ENCODE assay signal across 1 cellular context in the genomic region with DNA sequence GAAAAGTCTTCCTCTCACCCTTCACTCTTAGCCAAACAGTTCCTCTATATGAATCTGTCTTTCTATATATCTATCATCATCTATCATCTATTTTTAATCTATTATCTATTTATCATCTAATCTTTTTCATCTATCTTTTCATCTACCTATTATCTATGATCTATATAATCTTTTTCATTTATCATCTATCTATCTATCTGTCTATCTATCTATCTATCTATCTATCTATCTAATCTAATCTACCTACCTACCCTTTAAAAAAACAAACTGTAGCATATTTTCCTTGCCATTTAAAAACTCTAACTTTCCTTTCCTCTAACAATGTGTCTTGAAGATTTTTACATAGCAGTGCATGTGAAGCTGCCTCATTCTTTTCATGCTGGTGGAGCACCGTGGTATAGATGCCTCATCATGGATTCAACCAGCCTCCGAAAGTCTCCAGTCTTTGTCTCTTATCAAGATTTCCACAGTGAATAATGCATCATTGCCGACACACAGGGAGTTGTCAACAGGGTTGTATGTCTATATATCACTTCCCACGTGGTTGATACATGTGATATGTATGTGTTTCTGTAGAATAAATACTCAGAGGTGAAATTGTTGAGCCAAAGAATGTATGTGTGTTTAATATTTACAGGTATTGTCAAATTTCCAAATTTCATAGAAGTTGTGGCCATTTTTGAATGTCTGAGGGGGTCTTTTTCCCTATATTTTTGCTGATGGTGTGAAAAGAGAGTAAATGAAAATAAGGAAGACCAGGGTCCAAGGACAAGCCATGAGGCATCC.
A peak's percentile ranks its signal among the peaks of the same experiment; 100 is the strongest.
TF ChIP-seq lines count a peak whose summit lies in the region.

No MANE protein-coding gene starts in this region.

TF ChIP-seq in HepG2, 621 proteins besides CTCF, POLR2A, EP300 and RAD21:
- TF ChIP-seq MAFK (conservative IDR thresholded peaks at IDR 0.05 in 1 of 2, IDR thresholded peaks at IDR 0.05 in 1 of 2; ENCODE audit: low read length in 2 of 2), result peak; percentile 40 to 63; a peak in 3 of 4 replicates
- TF ChIP-seq ZNF550 (CRISPR knock-in tag; IDR thresholded peaks at IDR 0.05; ENCODE audit: borderline replicate concordance), result no peak
- TF ChIP-seq, protein P1, sequence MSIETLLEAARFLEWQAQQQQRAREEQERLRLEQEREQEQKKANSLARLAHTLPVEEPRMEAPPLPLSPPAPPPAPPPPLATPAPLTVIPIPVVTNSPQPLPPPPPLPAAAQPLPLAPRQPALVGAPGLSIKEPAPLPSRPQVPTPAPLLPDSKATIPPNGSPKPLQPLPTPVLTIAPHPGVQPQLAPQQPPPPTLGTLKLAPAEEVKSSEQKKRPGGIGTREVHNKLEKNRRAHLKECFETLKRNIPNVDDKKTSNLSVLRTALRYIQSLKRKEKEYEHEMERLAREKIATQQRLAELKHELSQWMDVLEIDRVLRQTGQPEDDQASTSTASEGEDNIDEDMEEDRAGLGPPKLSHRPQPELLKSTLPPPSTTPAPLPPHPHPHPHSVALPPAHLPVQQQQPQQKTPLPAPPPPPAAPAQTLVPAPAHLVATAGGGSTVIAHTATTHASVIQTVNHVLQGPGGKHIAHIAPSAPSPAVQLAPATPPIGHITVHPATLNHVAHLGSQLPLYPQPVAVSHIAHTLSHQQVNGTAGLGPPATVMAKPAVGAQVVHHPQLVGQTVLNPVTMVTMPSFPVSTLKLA (IDR thresholded peaks at IDR 0.05), result 0 out of 2 replicates have a peak, but pooled peaks have one; percentile 10
- TF ChIP-seq MAFF (IDR thresholded peaks at IDR 0.05; ENCODE audit: low read depth, low read length), result peak; percentile 46; the same call in 1 of the 2 replicates
- TF ChIP-seq TBL1XR1 (IDR thresholded peaks at IDR 0.05; ENCODE audit: borderline replicate concordance, low read length, partially characterized antibody), result no peak
